ENCODE assay signal across 30 cellular contexts in genomic region chr16:75188832-75189477, GRCh38. TPM values are rescaled to one million over a fixed set of nuclear protein-coding genes. Genes with fewer than 3 reads are reported as not detected.
"Had no signal": no experiment of that assay in that cellular context is flagged by ENCODE, and none has a peak within 500 bp of the region (broad histone marks: within the 10 kb centered on the region; RNA-seq: fewer than 3 reads in every experiment).

No MANE protein-coding gene starts in this region.

- H3K9me3 ChIP-seq: colonic mucosa, left lung, testis, upper lobe of right lung had no signal

- H3K27ac ChIP-seq: colonic mucosa, left lung, testis, upper lobe of right lung, WERI-Rb-1 had no signal

- H3K4me2 ChIP-seq: smooth muscle cell had no signal

- H3K27me3 ChIP-seq: colonic mucosa, testis, upper lobe of right lung had no signal

- H3K27ac Mint-ChIP-seq: activated CD4-positive, alpha-beta memory T cell treated with anti-CD3 and anti-CD28 coated beads for 36 hours; activated naive CD8-positive, alpha-beta T cell treated with anti-CD3 and anti-CD28 coated beads, Interleukin-2, amount 10 ng/mL, durations not matched to agents 7 days and 5 days; activated T-helper 1 cell treated with anti-CD3 and anti-CD28 coated beads, Interleukin-12 subunit alpha, Interleukin-12 subunit beta, Interleukin-2, Interleukin-4 antibody, amounts not matched to agents 30 ng/mL and 10 ng/mL and 1 ng/mL, durations not matched to agents 14 hours and 24 hours and 36 hours; endodermal cell; naive B cell; stimulated activated naive CD8-positive, alpha-beta T cell treated with anti-CD3 and anti-CD28 coated beads, Interleukin-15, amount 100 ng/mL, for 72 hours had no signal

- H3K9me3 Mint-ChIP-seq: activated CD4-positive, alpha-beta memory T cell treated with anti-CD3 and anti-CD28 coated beads for 36 hours had no signal

- H3K4me3 Mint-ChIP-seq: activated CD4-positive, alpha-beta memory T cell treated with anti-CD3 and anti-CD28 coated beads for 36 hours; activated naive CD8-positive, alpha-beta T cell treated with anti-CD3 and anti-CD28 coated beads, Interleukin-2, amount 10 ng/mL, durations not matched to agents 7 days and 5 days; activated T-helper 1 cell treated with anti-CD3 and anti-CD28 coated beads, Interleukin-12 subunit alpha, Interleukin-12 subunit beta, Interleukin-2, Interleukin-4 antibody, amounts not matched to agents 30 ng/mL and 10 ng/mL and 1 ng/mL, durations not matched to agents 14 hours and 24 hours and 36 hours; endodermal cell; neural crest cell; stimulated activated naive CD8-positive, alpha-beta T cell treated with anti-CD3 and anti-CD28 coated beads, Interleukin-15, amount 100 ng/mL, for 72 hours had no signal

- H3K36me3 ChIP-seq: colonic mucosa, left lung, upper lobe of right lung, WERI-Rb-1 had no signal

- H3K36me3 Mint-ChIP-seq: activated CD4-positive, alpha-beta memory T cell treated with anti-CD3 and anti-CD28 coated beads for 36 hours; activated naive CD8-positive, alpha-beta T cell treated with anti-CD3 and anti-CD28 coated beads, Interleukin-2, amount 10 ng/mL, durations not matched to agents 7 days and 5 days; naive B cell had no signal

- H3K4me1 Mint-ChIP-seq: activated naive CD8-positive, alpha-beta T cell treated with anti-CD3 and anti-CD28 coated beads, Interleukin-2, amount 10 ng/mL, durations not matched to agents 7 days and 5 days; endodermal cell; naive B cell; neural crest cell; stimulated activated naive CD8-positive, alpha-beta T cell treated with anti-CD3 and anti-CD28 coated beads, Interleukin-15, amount 100 ng/mL, for 72 hours had no signal

- H3K4me1 ChIP-seq: colonic mucosa, left lung, testis, upper lobe of right lung had no signal

- H3K4me3 ChIP-seq: colonic mucosa, left lung, smooth muscle cell, testis, upper lobe of right lung had no signal

- ATAC-seq: left lung; sciatic nerve; stimulated activated naive CD8-positive, alpha-beta T cell treated with anti-CD3 and anti-CD28 coated beads, Interleukin-15, amount 100 ng/mL, for 72 hours; upper lobe of right lung had no signal

- DNase-seq: activated CD4-positive, alpha-beta memory T cell treated with anti-CD3 and anti-CD28 coated beads for 36 hours; activated naive CD4-positive, alpha-beta T cell treated with Interleukin-2 at 50 U/mL for 16 hours; activated naive CD8-positive, alpha-beta T cell treated with anti-CD3 and anti-CD28 coated beads, Interleukin-2, amount 10 ng/mL, durations not matched to agents 7 days and 5 days; activated T-cell treated with anti-CD3 and anti-CD28 coated beads for 4 hours; amygdala; central memory CD4-positive, alpha-beta T cell; colonic mucosa; endodermal cell; foreskin melanocyte; glutamatergic neuron; hippocampal formation; left lung; naive B cell; stimulated activated CD4-positive, alpha-beta T cell treated with anti-CD3 and anti-CD28 coated beads, Interleukin-4, amount 100 ng/mL, for 1 hour; stimulated activated naive CD8-positive, alpha-beta T cell treated with anti-CD3 and anti-CD28 coated beads, Interleukin-15, amount 100 ng/mL, for 72 hours; SW 1271; T-helper 2 cell; testis; upper lobe of right lung; WERI-Rb-1 had no signal

RNA-seq across cellular contexts. Expression of gene CTRB2, which starts 18.0 kb away (rescaled TPM):
- total RNA-seq: activated CD4-positive, alpha-beta memory T cell treated with anti-CD3 and anti-CD28 coated beads for 36 hours; activated naive CD8-positive, alpha-beta T cell treated with anti-CD3 and anti-CD28 coated beads, Interleukin-2, amount 10 ng/mL, durations not matched to agents 7 days and 5 days; activated T-helper 1 cell treated with anti-CD3 and anti-CD28 coated beads, Interleukin-12 subunit alpha, Interleukin-12 subunit beta, Interleukin-2, Interleukin-4 antibody, amounts not matched to agents 30 ng/mL and 10 ng/mL and 1 ng/mL, durations not matched to agents 14 hours and 24 hours and 36 hours; endodermal cell; epithelial cell of proximal tubule; left lung; lung microvascular endothelial cell; mononuclear cell; neural crest cell; omental fat pad; pulmonary artery endothelial cell had no signal
- polyA plus RNA-seq: keratinocyte had no signal

RNA-seq across cellular contexts. Expression of gene CTRB1, which starts 29.8 kb away (rescaled TPM):
- total RNA-seq: activated CD4-positive, alpha-beta memory T cell treated with anti-CD3 and anti-CD28 coated beads for 36 hours; activated naive CD8-positive, alpha-beta T cell treated with anti-CD3 and anti-CD28 coated beads, Interleukin-2, amount 10 ng/mL, durations not matched to agents 7 days and 5 days; activated T-helper 1 cell treated with anti-CD3 and anti-CD28 coated beads, Interleukin-12 subunit alpha, Interleukin-12 subunit beta, Interleukin-2, Interleukin-4 antibody, amounts not matched to agents 30 ng/mL and 10 ng/mL and 1 ng/mL, durations not matched to agents 14 hours and 24 hours and 36 hours; endodermal cell; epithelial cell of proximal tubule; left lung; lung microvascular endothelial cell; mononuclear cell; neural crest cell; pulmonary artery endothelial cell; smooth muscle cell; upper lobe of right lung had no signal
- polyA plus RNA-seq: keratinocyte had no signal
